Comparison of ENCODE assay signal across 21 cellular contexts in the genomic region with DNA sequence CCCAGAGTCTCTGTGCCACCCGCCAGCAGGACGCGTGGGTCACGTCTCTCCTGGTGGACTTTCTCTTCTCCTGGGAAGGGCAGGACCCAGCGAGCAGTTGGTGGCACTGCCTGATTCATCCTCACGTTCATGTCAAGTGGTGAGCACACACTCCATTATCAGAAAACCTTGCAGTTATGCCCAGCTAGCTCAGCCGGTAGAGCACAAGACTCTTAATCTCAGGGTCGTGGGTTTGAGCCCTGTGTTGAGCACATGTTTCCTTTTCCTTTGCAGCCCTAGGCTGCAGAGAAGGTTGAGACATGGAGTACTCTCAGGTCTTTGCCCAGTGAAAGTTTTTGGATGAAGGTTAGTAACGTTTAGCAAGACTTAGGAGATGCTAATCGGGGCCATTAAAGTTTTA. TPM values are rescaled to one million over a fixed set of nuclear protein-coding genes. Genes with fewer than 3 reads are reported as not detected.
DNase-seq lines count a peak whose midpoint lies in the region; ATAC-seq, FAIRE-seq and TF ChIP-seq lines count a peak whose summit lies in the region.
"Had no signal": no experiment of that assay in that cellular context is flagged by ENCODE, and none has a peak within 500 bp of the region (broad histone marks: within the 10 kb centered on the region; RNA-seq: fewer than 3 reads in every experiment).

No MANE protein-coding gene starts in this region.

- H2BK5ac ChIP-seq in H1 (ENCODE audit: low read depth, low read length) = no peak overlapping the region
- H2BK5ac ChIP-seq in trophoblast cell (ENCODE audit: low read depth, low read length, poor library complexity) = no peak overlapping the region

- no peak overlapping the region for H2BK20ac ChIP-seq in H1 (ENCODE audit: low read length)

- H4K8ac ChIP-seq in H1 (ENCODE audit: extremely low read depth, insufficient read depth, low read length) = no peak overlapping the region
- no peak overlapping the region for H4K8ac ChIP-seq in trophoblast cell (ENCODE audit: low read depth, low read length)

- 67% methylated on average over 10 of the region's 10 CpGs; no CpG with 5 or more reads in 1 of the 2 experiments for WGBS in H1 (ENCODE audit: extremely low coverage in 1 of 2, insufficient coverage in 1 of 2, insufficient read length in 1 of 2, insufficient replicate concordance in 2 of 2, low coverage in 1 of 2, low lambda C conversion rate in 2 of 2, missing lambda C conversion rate in 1 of 2), 2 experiments
- no CpG with 5 or more reads among the region's 10 CpGs for WGBS in trophoblast cell (ENCODE audit: extremely low coverage, insufficient coverage, insufficient read length)

- no peak overlapping the region for H3K23ac ChIP-seq in H1 (ENCODE audit: insufficient read length)
- no peak overlapping the region for H3K23ac ChIP-seq in trophoblast cell (ENCODE audit: low read length)

- H2BK12ac ChIP-seq in H1 (ENCODE audit: low read depth, low read length) = no peak overlapping the region
- no peak overlapping the region for H2BK12ac ChIP-seq in trophoblast cell (ENCODE audit: low read length)

- CTCF ChIA-PET in H1 (lab: Charles Lee; ENCODE audit: partially characterized antibody) = no interaction called here

- DNase-seq in DMS53 (lab: John Stamatoyannopoulos, UW) = peak; percentile 41
- no peak for DNase-seq in DMS53 treated with DMSO at 0.1 percent for 48 hours (lab: John Stamatoyannopoulos, UW; ENCODE audit: unreplicated experiment)
- DNase-seq in LHCN-M2 (ENCODE audit: low read depth) = peak; percentile 27
- DNase-seq in H1 (ENCODE audit: low read depth in 1 of 2, low spot score in 2 of 2) = no peak
- DNase-seq in trophoblast cell = no peak
- no peak for DNase-seq in DMS79 (lab: John Stamatoyannopoulos, UW)
- DNase-seq: BE2C; Calu3; CD4-positive, alpha-beta memory T cell; IMR-90; Kasumi-1; NCI-H1930; NCI-H446 treated with DMSO at 0.1 percent for 48 hours; NCI-H774; T-cell had no signal

- H2BK120ac ChIP-seq in H1 (replicated peaks; ENCODE audit: low read depth, low read length) (no peak overlapping the region), trophoblast cell (ENCODE audit: insufficient read depth, low read length, poor library complexity) (no peak overlapping the region)

- H3K14ac ChIP-seq in H1 (ENCODE audit: insufficient read length) = no peak overlapping the region
- no peak overlapping the region for H3K14ac ChIP-seq in trophoblast cell (ENCODE audit: low read length)

- H3K4me1 ChIP-seq in H1 (replicated peaks in 1 of 4; ENCODE audit: control insufficient read depth in 3 of 4, insufficient read depth in 4 of 4, low read length in 3 of 4) = no peaks in the 10 kb centered on the region
- peaks cover 0 to 4% of the 10 kb centered on the region in 2 experiments for H3K4me1 ChIP-seq in trophoblast cell (ENCODE audit: control insufficient read depth in 1 of 2, insufficient read depth in 2 of 2, low read length in 2 of 2)
- H3K4me1 ChIP-seq: BE2C, HAP-1 had no signal

- no peak for TF ChIP-seq RAD21 in H1 (IDR thresholded peaks at IDR 0.05 in 1 of 2, conservative IDR thresholded peaks at IDR 0.05 in 1 of 2; ENCODE audit: low read depth in 2 of 2, low read length in 2 of 2)

- POLR2A ChIA-PET in H1 (lab: Charles Lee; ENCODE audit: partially characterized antibody) = interaction anchor here (2.1 kb wide), 1 partner anchor 39 kb away, joined by 4 read pairs; a partner anchor contains a TSS

- H4K91ac ChIP-seq in H1 (replicated peaks; ENCODE audit: insufficient read length, low read length) (no peak overlapping the region), trophoblast cell (ENCODE audit: low read depth, low read length) (no peak overlapping the region)

- H3K27ac ChIP-seq in H1 (ENCODE audit: low read depth, low read length) = no peak overlapping the region
- H3K27ac ChIP-seq in trophoblast cell (ENCODE audit: low read depth, low read length) = no peak overlapping the region
- H3K27ac ChIP-seq: 22Rv1, SK-N-MC had no signal

- H4K5ac ChIP-seq in H1 (ENCODE audit: insufficient read length, low read depth, low read length) = no peak overlapping the region

- H3K9ac ChIP-seq in H1 (replicated peaks in 1 of 4; ENCODE audit: extremely low read depth in 1 of 4, low read depth in 3 of 4, low read length in 3 of 4) = no peak overlapping the region
- H3K9ac ChIP-seq in trophoblast cell (ENCODE audit: low read length) = no peak overlapping the region

- H3K4ac ChIP-seq in H1 (replicated peaks; ENCODE audit: insufficient read length, low read depth, low read length) (no peak overlapping the region), trophoblast cell (ENCODE audit: low read depth, low read length) (no peak overlapping the region)

- no peak for TF ChIP-seq EP300 in H1 (IDR thresholded peaks at IDR 0.05; ENCODE audit: borderline replicate concordance in 1 of 2, low read depth in 2 of 2, low read length in 2 of 2)

- H4K20me1 ChIP-seq in H1 (replicated peaks in 1 of 2; ENCODE audit: control insufficient read depth in 1 of 2, insufficient read depth in 2 of 2, low read length in 2 of 2) = no peaks in the 10 kb centered on the region

- H4K12ac ChIP-seq in trophoblast cell (ENCODE audit: low read depth, low read length) = peak overlapping the region; percentile 56

- H3K36me3 ChIP-seq in H1 (ENCODE audit: control insufficient read depth in 2 of 4, insufficient read depth in 4 of 4, low read length in 3 of 4) (no peaks in the 10 kb centered on the region), trophoblast cell (ENCODE audit: control insufficient read depth in 1 of 2, insufficient read depth in 2 of 2, low read length in 2 of 2) (no peaks in the 10 kb centered on the region)
- H3K36me3 ChIP-seq: BE2C, HAP-1 had no signal

- ATAC-seq in GM21786 (IDR thresholded peaks at IDR 0.05; ENCODE audit: unreplicated experiment) (no peak), GM19351 (IDR thresholded peaks at IDR 0.05; ENCODE audit: unreplicated experiment) (no peak)
- ATAC-seq: Right ventricle myocardium inferior, T-cell had no signal

- H3K4me2 ChIP-seq in H1 (ENCODE audit: insufficient read depth in 1 of 2, low read depth in 2 of 2, low read length in 2 of 2) (no peak overlapping the region), trophoblast cell (ENCODE audit: low read length) (no peak overlapping the region)

- H2BK15ac ChIP-seq in H1 (ENCODE audit: low read length) = no peak overlapping the region

- no peak for FAIRE-seq in H1 (lab: Jason Lieb, UNC)

- no peak for TF ChIP-seq POLR2A in H1 (IDR thresholded peaks at IDR 0.05; ENCODE audit: control extremely low read depth in 1 of 2, low read depth in 2 of 2, low read length in 2 of 2)

- no peaks in the 10 kb centered on the region for H3K79me2 ChIP-seq in H1 (ENCODE audit: control insufficient read depth in 1 of 2, insufficient read depth in 2 of 2, low read length in 2 of 2)
- H3K79me2 ChIP-seq in trophoblast cell (ENCODE audit: control insufficient read depth, insufficient read depth, low read length, poor library complexity) = no peaks in the 10 kb centered on the region

- H2AK5ac ChIP-seq in H1 (ENCODE audit: low read depth, low read length) (no peak overlapping the region), trophoblast cell (ENCODE audit: low read length) (no peak overlapping the region)

- H3K9me3 ChIP-seq in H1 (ENCODE audit: insufficient read depth in 2 of 2, low read depth in 1 of 2, low read length in 1 of 2) = no peaks in the 10 kb centered on the region; a peak in 1 of 4 replicates
- H3K9me3 ChIP-seq in trophoblast cell (ENCODE audit: insufficient read depth, low read depth, low read length) = no peaks in the 10 kb centered on the region
- H3K9me3 ChIP-seq: BE2C, HAP-1 had no signal

- H3K23me2 ChIP-seq in H1 (ENCODE audit: low read depth, low read length) = peaks cover 7% of the 10 kb centered on the region

- peaks cover 0 to 2% (median 1%) of the 10 kb centered on the region in 4 experiments; a peak in 5 of 7 replicates for H3K27me3 ChIP-seq in H1 (replicated peaks in 1 of 4; ENCODE audit: control insufficient read depth in 3 of 4, extremely low read depth in 1 of 4, insufficient read depth in 3 of 4, low read length in 3 of 4)
- H3K27me3 ChIP-seq in trophoblast cell (ENCODE audit: insufficient read depth, low read length) = peaks cover 3% of the 10 kb centered on the region

- H3K79me1 ChIP-seq in H1 (ENCODE audit: low read depth, low read length) (no peaks in the 10 kb centered on the region), trophoblast cell (ENCODE audit: low read length) (no peaks in the 10 kb centered on the region)

- H3K18ac ChIP-seq in H1 (ENCODE audit: extremely low read depth, low read length) (no peak overlapping the region), trophoblast cell (ENCODE audit: low read length) (no peak overlapping the region)

- no peak for TF ChIP-seq CTCF in H1 (IDR thresholded peaks at IDR 0.05; ENCODE audit: control extremely low read depth in 1 of 3, insufficient read depth in 1 of 3, low read depth in 1 of 3, low read length in 3 of 3)

- H3K4me3 ChIP-seq in H1 (ENCODE audit: extremely low read depth in 1 of 4, insufficient read depth in 2 of 4, low read depth in 3 of 4, low read length in 4 of 4) = no peak overlapping the region
- no peak overlapping the region for H3K4me3 ChIP-seq in trophoblast cell (ENCODE audit: low read depth, low read length)
- H3K4me3 ChIP-seq: HAP-1, SK-N-MC had no signal

- H3K56ac ChIP-seq in H1 (replicated peaks; ENCODE audit: insufficient read length, low read depth, low read length) = no peak overlapping the region

- H2AFZ ChIP-seq in H1 (ENCODE audit: low read length) (no peak overlapping the region), trophoblast cell (ENCODE audit: insufficient read depth, low read length, poor library complexity) (no peak overlapping the region)

RNA-seq across cellular contexts. Expression of a gene that starts 8.0 kb away (rescaled TPM):
- total RNA-seq in LHCN-M2 (2014; rRNA removed) = not detected in 2 replicates
- not detected for polyA plus RNA-seq in LHCN-M2 (2012)
- total RNA-seq in H1 (2021; fragmentation: NEBNext Ultra II Directional; extraction: Animal tissue kit (Norgen Biotek cat#: 25700)) = 0.48 and 0.52 TPM in 2 replicates
- 0.93 and 1.2 TPM in 2 replicates for polyA plus RNA-seq in H1 (2011; rRNA removed)
- 0.40 TPM for polyA plus RNA-seq in H1 (2011; cell fraction: cytosol; rRNA removed)
- polyA plus RNA-seq in H1 (2011; cell fraction: nucleus; rRNA removed) = 0.87 TPM
- 0.40 to 0.48 TPM (median 0.42 TPM) in 3 of 4 replicates, not detected in the other for polyA plus RNA-seq in H1 (2012, experiment 1 of 2)
- not detected for polyA plus RNA-seq in H1 (2012, experiment 2 of 2)
- polyA plus RNA-seq in H1 (2013, experiment 1 of 2) = 0.41 TPM
- polyA plus RNA-seq in H1 (2013, experiment 2 of 2) = 0.35 TPM
- 0.82 and 2.6 TPM in 2 replicates for polyA minus RNA-seq in H1 (2011; rRNA and poly(A)+ RNA removed)
- polyA minus RNA-seq in H1 (2011; cell fraction: cytosol; rRNA and poly(A)+ RNA removed) = not detected
- not detected for polyA minus RNA-seq in H1 (2011; cell fraction: nucleus; rRNA and poly(A)+ RNA removed)
- polyA plus RNA-seq in trophoblast cell (2013) = 0.06 TPM in 1 of 2 replicates, not detected in the other
- total RNA-seq: IMR-90, Right ventricle myocardium inferior, T-cell had no signal
- polyA plus RNA-seq: CD4-positive, alpha-beta memory T cell had no signal

RNA-seq across cellular contexts. Expression of a gene that starts 39.0 kb away (rescaled TPM):
- total RNA-seq in LHCN-M2 (2014; rRNA removed) = 10.4 and 11.9 TPM in 2 replicates
- 3.0 TPM for polyA plus RNA-seq in LHCN-M2 (2012)
- 7.5 and 9.9 TPM in 2 replicates for total RNA-seq in H1 (2021; fragmentation: NEBNext Ultra II Directional; extraction: Animal tissue kit (Norgen Biotek cat#: 25700))
- polyA plus RNA-seq in H1 (2011; rRNA removed) = 2.7 and 3.0 TPM in 2 replicates
- 4.1 TPM for polyA plus RNA-seq in H1 (2011; cell fraction: cytosol; rRNA removed)
- polyA plus RNA-seq in H1 (2011; cell fraction: nucleus; rRNA removed) = 3.2 TPM
- polyA plus RNA-seq in H1 (2012, experiment 1 of 2) = 5.5 to 7.8 TPM (median 6.5 TPM) in 4 replicates
- 1.4 TPM for polyA plus RNA-seq in H1 (2012, experiment 2 of 2)
- 5.8 TPM for polyA plus RNA-seq in H1 (2013, experiment 1 of 2)
- polyA plus RNA-seq in H1 (2013, experiment 2 of 2) = 5.3 TPM
- polyA minus RNA-seq in H1 (2011; rRNA and poly(A)+ RNA removed) = 6.7 and 8.4 TPM in 2 replicates
- 4.0 TPM for polyA minus RNA-seq in H1 (2011; cell fraction: cytosol; rRNA and poly(A)+ RNA removed)
- polyA minus RNA-seq in H1 (2011; cell fraction: nucleus; rRNA and poly(A)+ RNA removed) = 11.2 TPM
- polyA plus RNA-seq in trophoblast cell (2013) = 3.4 and 3.8 TPM in 2 replicates

Comparison
In these comparisons a context has a peak if more than half of its experiments do, and no peak if none do; other contexts are left out.
1. DNase-seq: peak in DMS53 (single experiment) and LHCN-M2 (single experiment); none in DMS53 treated with DMSO at 0.1 percent for 48 hours (single experiment), H1 (0 of 2), trophoblast cell (0 of 2) and DMS79 (single experiment).